1 cellular context compared by ENCODE assay signal in the genomic region with DNA sequence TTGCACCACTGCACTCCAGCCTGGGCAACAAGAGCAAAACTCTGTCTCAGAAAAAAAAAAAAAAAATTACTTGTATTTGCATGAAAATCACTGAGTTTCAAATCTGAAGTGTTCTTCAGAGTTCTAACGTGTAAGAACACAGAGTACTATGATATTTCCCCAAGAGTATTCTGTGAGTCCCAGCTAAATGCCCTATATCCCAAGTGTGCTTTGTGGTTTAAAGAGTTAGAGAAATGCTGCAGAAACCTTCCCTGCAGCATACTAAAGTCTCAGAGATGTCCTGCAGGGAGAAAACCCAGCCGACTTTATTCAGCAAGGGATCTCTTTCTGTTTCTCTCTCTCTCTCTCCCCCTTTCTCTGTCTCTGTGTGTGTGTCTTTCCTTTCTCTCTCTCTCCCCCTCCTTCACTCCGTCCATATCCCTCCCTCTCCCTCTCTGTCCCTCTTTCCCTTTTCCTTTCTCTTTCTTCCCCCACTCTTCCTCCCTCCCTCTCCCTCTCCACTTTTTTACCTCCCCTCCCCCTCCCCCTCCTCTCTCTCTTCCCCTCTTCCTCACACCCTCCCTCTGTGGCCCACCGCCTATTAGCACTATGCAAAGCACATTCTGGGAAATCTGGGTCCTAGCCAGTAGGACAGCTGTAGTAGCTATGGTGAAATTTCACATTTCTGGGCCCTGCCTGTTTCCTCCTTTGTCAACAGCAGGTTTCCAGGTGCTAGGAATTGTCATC.
TF ChIP-seq lines count a peak whose summit lies in the region.

No MANE protein-coding gene starts in this region.

TF ChIP-seq in WTC11, 78 proteins besides CTCF, POLR2A, EP300 and RAD21 (continued from another document):
- TF ChIP-seq RELA (CRISPR knock-in tag; IDR thresholded peaks at IDR 0.05; ENCODE audit: borderline replicate concordance) (no peak), NR1H2 (CRISPR knock-in tag; IDR thresholded peaks at IDR 0.05) (no peak)
